ENCODE assay signal across 21 cellular contexts in the genomic region with DNA sequence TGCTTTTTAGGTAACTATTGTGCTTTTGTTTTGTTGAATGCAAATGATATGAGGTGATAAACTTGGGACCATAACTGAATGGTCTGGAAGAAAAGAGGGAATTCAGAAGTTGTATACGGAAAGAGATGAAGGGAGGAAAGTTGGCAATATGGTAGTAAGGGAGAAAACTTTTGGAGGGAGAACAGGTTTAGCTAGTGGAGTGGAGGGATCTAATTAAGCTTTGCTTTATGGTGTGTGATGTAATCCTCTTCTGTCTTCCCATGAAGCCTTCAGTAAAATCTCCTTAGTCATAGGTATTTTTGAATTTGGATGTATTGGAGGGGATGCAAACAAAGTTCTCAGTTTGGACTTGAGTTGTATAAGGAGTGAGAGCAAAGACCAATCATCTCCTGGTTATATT. TPM values are rescaled to one million over a fixed set of nuclear protein-coding genes. Genes with fewer than 3 reads are reported as not detected.
A peak's percentile ranks its signal among the peaks of the same experiment; 100 is the strongest.
DNase-seq lines count a peak whose midpoint lies in the region; ATAC-seq and TF ChIP-seq lines count a peak whose summit lies in the region.
"Had no signal": no experiment of that assay in that cellular context is flagged by ENCODE, and none has a peak within 500 bp of the region (broad histone marks: within the 10 kb centered on the region; RNA-seq: fewer than 3 reads in every experiment).

No MANE protein-coding gene starts in this region.

- no peak overlapping the region for H3K9ac ChIP-seq in neural progenitor cell
- no peak overlapping the region for H3K9ac ChIP-seq in Karpas-422 (ENCODE audit: low read length)

- DNase-seq in NCI-H82 (lab: John Stamatoyannopoulos, UW): peak; percentile 39
- no peak for DNase-seq in NCI-H82 treated with DMSO at 0.1 percent for 48 hours (lab: John Stamatoyannopoulos, UW; ENCODE audit: unreplicated experiment)
- DNase-seq in epithelial cell of prostate (ENCODE audit: low read depth, low spot score): no peak
- DNase-seq in prostate gland (ENCODE audit: low spot score): no peak
- no peak for DNase-seq in neural progenitor cell (ENCODE audit: low spot score)
- no peak for DNase-seq in Karpas-422
- DNase-seq in DMS79 (lab: John Stamatoyannopoulos, UW): no peak
- DNase-seq: CD4-positive, alpha-beta memory T cell; DMS79 treated with DMSO at 0.1 percent for 48 hours; Kasumi-1; MG63; NCI-H1092; NCI-H1436 treated with DMSO at 0.1 percent for 48 hours; NCI-H2029; NCI-H2171 treated with DMSO at 0.1 percent for 48 hours; NCI-H446; NCI-H526 treated with DMSO at 0.1 percent for 48 hours; SHP77 had no signal

- H3K79me2 ChIP-seq in neural progenitor cell (ENCODE audit: low read depth): no peaks in the 10 kb centered on the region
- no peaks in the 10 kb centered on the region for H3K79me2 ChIP-seq in Karpas-422 (ENCODE audit: low read length)

- WGBS in prostate gland: 72% methylated on average over 1 of the region's 1 CpG

- H3K4me3 ChIP-seq in prostate gland: no peak overlapping the region
- no peak overlapping the region for H3K4me3 ChIP-seq in neural progenitor cell
- no peak overlapping the region for H3K4me3 ChIP-seq in Karpas-422 (ENCODE audit: low read length)
- H3K4me3 ChIP-seq: MG63, SK-N-MC had no signal

- H3K27me3 ChIP-seq in prostate gland (replicated peaks; ENCODE audit: insufficient read depth): no peaks in the 10 kb centered on the region
- H3K27me3 ChIP-seq in neural progenitor cell: no peaks in the 10 kb centered on the region
- H3K27me3 ChIP-seq in Karpas-422 (ENCODE audit: low read length): 0 out of 2 replicates have a peak, but pooled peaks cover 4% of the 10 kb centered on the region
- H3K27me3 ChIP-seq: MG63 had no signal

- H3K27ac ChIP-seq in epithelial cell of prostate: peak overlapping the region; percentile 97
- peak overlapping the region; percentile 67 to 73 for H3K27ac ChIP-seq in prostate gland
- H3K27ac ChIP-seq in neural progenitor cell: no peak overlapping the region
- no peak overlapping the region for H3K27ac ChIP-seq in Karpas-422 (ENCODE audit: low read length)
- H3K27ac ChIP-seq: HL-60, SK-N-MC had no signal

- H3K27me3 Mint-ChIP-seq in neural progenitor cell (ENCODE audit: insufficient read depth, low read depth): peaks cover 2% of the 10 kb centered on the region
- H3K27me3 Mint-ChIP-seq: CD4-positive, alpha-beta memory T cell had no signal

- peaks cover 33% of the 10 kb centered on the region for H3K4me1 Mint-ChIP-seq in neural progenitor cell

- H3K4me1 ChIP-seq in prostate gland (replicated peaks) (peaks cover 5% of the 10 kb centered on the region), neural progenitor cell (peaks cover 20% of the 10 kb centered on the region), Karpas-422 (ENCODE audit: low read length) (no peaks in the 10 kb centered on the region; the same call in 1 of the 2 replicates)

- H3K9me3 ChIP-seq in prostate gland: no peaks in the 10 kb centered on the region
- no peaks in the 10 kb centered on the region for H3K9me3 ChIP-seq in neural progenitor cell (ENCODE audit: low read depth)
- H3K9me3 ChIP-seq in Karpas-422 (ENCODE audit: low read length): no peaks in the 10 kb centered on the region
- H3K9me3 ChIP-seq: MG63 had no signal

- H3F3A ChIP-seq in neural progenitor cell (ENCODE audit: low read depth): peaks cover 24% of the 10 kb centered on the region

- no peak overlapping the region for H3K4me3 Mint-ChIP-seq in neural progenitor cell
- H3K4me3 Mint-ChIP-seq: CD4-positive, alpha-beta memory T cell had no signal

- TF ChIP-seq POLR2A in prostate gland (IDR thresholded peaks at IDR 0.05): no peak

- H3K36me3 ChIP-seq in prostate gland (no peaks in the 10 kb centered on the region), neural progenitor cell (no peaks in the 10 kb centered on the region), Karpas-422 (ENCODE audit: insufficient read depth, low read length) (no peaks in the 10 kb centered on the region)
- H3K36me3 ChIP-seq: MG63 had no signal

- H3K36me3 Mint-ChIP-seq in neural progenitor cell: no peaks in the 10 kb centered on the region
- H3K36me3 Mint-ChIP-seq: CD4-positive, alpha-beta memory T cell had no signal

- H3K9me2 ChIP-seq in Karpas-422 (replicated peaks; ENCODE audit: insufficient read depth, low read length): no peaks in the 10 kb centered on the region

- H3K27ac Mint-ChIP-seq in neural progenitor cell: no peak overlapping the region
- H3K27ac Mint-ChIP-seq: CD4-positive, alpha-beta memory T cell had no signal

- H3K4me2 ChIP-seq in neural progenitor cell (no peak overlapping the region), Karpas-422 (ENCODE audit: low read depth, low read length, poor library complexity, severe bottlenecking) (no peak overlapping the region)

- no peak overlapping the region for H2AFZ ChIP-seq in neural progenitor cell (replicated peaks)
- no peak overlapping the region for H2AFZ ChIP-seq in Karpas-422 (ENCODE audit: low read length)

- no peak for ATAC-seq in HG02678 (IDR thresholded peaks at IDR 0.05; ENCODE audit: unreplicated experiment)

- intact Hi-C loops in prostate gland (cut with DNase I): no loop called here

- TF ChIP-seq CTCF in prostate gland (IDR thresholded peaks at IDR 0.05): no peak
- no peak for TF ChIP-seq CTCF in neural progenitor cell (IDR thresholded peaks at IDR 0.05)

- H4K20me1 ChIP-seq in neural progenitor cell (ENCODE audit: low read depth) (peaks cover 7% of the 10 kb centered on the region), Karpas-422 (ENCODE audit: insufficient read depth, low read depth, low read length) (no peaks in the 10 kb centered on the region)

- H3K9me3 Mint-ChIP-seq in neural progenitor cell: peaks cover 4% of the 10 kb centered on the region

RNA-seq across cellular contexts. Expression of a gene that starts 20.2 kb away (rescaled TPM):
- total RNA-seq in prostate gland: 100 to 1,000 TPM; 118 to 139 TPM
- total RNA-seq in neural progenitor cell (ENCODE audit: low replicate concordance): 123 and 238 TPM in 2 replicates
- total RNA-seq in Karpas-422 (2014; rRNA removed; shearing (Covaris generic); ENCODE audit: low replicate concordance): 67.9 and 104 TPM in 2 replicates

RNA-seq across cellular contexts. Expression of a gene that starts 31.4 kb away (rescaled TPM):
- total RNA-seq in prostate gland: 10 to 100 TPM in 1 of 2 donors, 1 to 10 TPM in 1; 2.6 to 24.4 TPM
- total RNA-seq in neural progenitor cell (ENCODE audit: low replicate concordance): 13.2 and 25.9 TPM in 2 replicates
- 0.90 and 1.2 TPM in 2 replicates for total RNA-seq in Karpas-422 (2014; rRNA removed; shearing (Covaris generic); ENCODE audit: low replicate concordance)

Comparison
In these comparisons a context has a peak if more than half of its experiments do, and no peak if none do; other contexts are left out.
1. H3K27ac ChIP-seq: peak in epithelial cell of prostate (single experiment) and prostate gland (2 of 2); none in neural progenitor cell (single experiment) and Karpas-422 (single experiment).